ENCODE assay signal across 10 cellular contexts in genomic region chr4:88244821-88245579, GRCh38. TPM values are rescaled to one million over a fixed set of nuclear protein-coding genes. Genes with fewer than 3 reads are reported as not detected.
DNase-seq lines count a peak whose midpoint lies in the region; ATAC-seq lines count a peak whose summit lies in the region.
"Had no signal": no experiment of that assay in that cellular context is flagged by ENCODE, and none has a peak within 500 bp of the region (broad histone marks: within the 10 kb centered on the region; RNA-seq: fewer than 3 reads in every experiment).

No MANE protein-coding gene starts in this region.

- ATAC-seq in HG03039 (IDR thresholded peaks at IDR 0.05; ENCODE audit: unreplicated experiment): peak; percentile 64
- ATAC-seq in naive thymus-derived CD8-positive, alpha-beta T cell: peak; percentile 95 to 98
- no peak for ATAC-seq in HG03139 (IDR thresholded peaks at IDR 0.05; ENCODE audit: unreplicated experiment)
- ATAC-seq: left lobe of liver had no signal

- no peaks in the 10 kb centered on the region for H3K9me3 Mint-ChIP-seq in naive thymus-derived CD8-positive, alpha-beta T cell

- DNase-seq in G401 (ENCODE audit: low spot score) (peak; percentile 55), RPMI8226 (no peak), occipital lobe (lab: John Stamatoyannopoulos, UW) (no peak), hippocampal formation (lab: John Stamatoyannopoulos, UW) (no peak)
- DNase-seq in activated CD8-positive, alpha-beta memory T cell treated with anti-CD3 and anti-CD28 coated beads, Interleukin-2, amount 50 U/mL, for 48 hours: peak; percentile 59
- DNase-seq in naive thymus-derived CD8-positive, alpha-beta T cell: peak in 9 of 10 donors; percentile 14 to 71 (median 36)
- DNase-seq: DMS79 treated with DMSO at 0.1 percent for 48 hours had no signal

- no peaks in the 10 kb centered on the region for H3K36me3 Mint-ChIP-seq in naive thymus-derived CD8-positive, alpha-beta T cell

- in situ Hi-C loops in G401 (cut with HindIII; ENCODE audit: low sequenced_read_pairs): loop anchor here (25.0 kb wide), 1 partner anchor 117 kb away; no protein-coding TSS in a partner anchor

- peaks cover 11 to 17% (median 14%) of the 10 kb centered on the region in 4 donors for H3K4me1 Mint-ChIP-seq in naive thymus-derived CD8-positive, alpha-beta T cell

- H3K27me3 Mint-ChIP-seq in naive thymus-derived CD8-positive, alpha-beta T cell: peaks cover 0 to 3% (median 0%) of the 10 kb centered on the region in 5 donors

- H3K27ac Mint-ChIP-seq in naive thymus-derived CD8-positive, alpha-beta T cell: peak overlapping the region; percentile 16 to 92 (median 67)

- peak overlapping the region; percentile 39 to 89 (median 74) for H3K4me3 Mint-ChIP-seq in naive thymus-derived CD8-positive, alpha-beta T cell

- POLR2A ChIA-PET in naive thymus-derived CD8-positive, alpha-beta T cell (lab: Charles Lee): interaction anchor here (0.6 to 1.9 kb wide), 5 partner anchors 16 to 358 kb away, joined by 3 to 22 read pairs (median 5); partner anchors contain the start of genes HERC6 and PPM1K

RNA-seq across cellular contexts. Expression of gene PPM1K, which starts 39.4 kb away (rescaled TPM):
- 21.2 and 21.4 TPM in 2 replicates for total RNA-seq in G401 (2014; rRNA removed; shearing (Covaris generic))
- 10 to 100 TPM; 87.6 to 94.6 TPM for total RNA-seq in naive thymus-derived CD8-positive, alpha-beta T cell
- 10 to 100 TPM; 64.7 to 85.3 (median 77.2) TPM for polyA plus RNA-seq in naive thymus-derived CD8-positive, alpha-beta T cell
- total RNA-seq in occipital lobe: 125 TPM

Comparison
In these comparisons a context has a peak if more than half of its experiments do, and no peak if none do; other contexts are left out.
1. DNase-seq: peak in G401 (single experiment), activated CD8-positive, alpha-beta memory T cell treated with anti-CD3 and anti-CD28 coated beads, Interleukin-2, amount 50 U/mL, for 48 hours (single experiment) and naive thymus-derived CD8-positive, alpha-beta T cell (9 of 10); none in RPMI8226 (single experiment), occipital lobe (single experiment) and hippocampal formation (0 of 2).